Comparison of ENCODE assay signal across 9 cellular contexts in genomic region chr16:27304881-27305280, GRCh38.
"Had no signal": no experiment of that assay in that cellular context is flagged by ENCODE, and none has a peak within 500 bp of the region (broad histone marks: within the 10 kb centered on the region; RNA-seq: fewer than 3 reads in every experiment).

No MANE protein-coding gene starts in this region.

- H3K4me1 ChIP-seq: parathyroid adenoma had no signal

- H3K27me3 Mint-ChIP-seq: naive thymus-derived CD8-positive, alpha-beta T cell; stimulated activated memory B cell treated with anti-CD40 and anti-IgM and Interleukin-4, amounts not matched to agents 10 μg/mL and 1 μg/mL and 100 μg/mL, for 72 hours had no signal

- H3K4me3 Mint-ChIP-seq: activated naive CD4-positive, alpha-beta T cell treated with anti-CD3 and anti-CD28 coated beads, Interleukin-2, amount 10 ng/mL, durations not matched to agents 7 days and 5 days; naive thymus-derived CD8-positive, alpha-beta T cell; stimulated activated memory B cell treated with anti-CD40 and anti-IgM and Interleukin-4, amounts not matched to agents 10 μg/mL and 1 μg/mL and 100 μg/mL, for 72 hours had no signal

- H3K27me3 ChIP-seq: esophagus muscularis mucosa, transverse colon had no signal

- H3K36me3 ChIP-seq: esophagus muscularis mucosa, transverse colon had no signal

- ATAC-seq: naive thymus-derived CD8-positive, alpha-beta T cell; stimulated activated memory B cell treated with anti-CD40 and anti-IgM and Interleukin-4, amounts not matched to agents 10 μg/mL and 1 μg/mL and 100 μg/mL, for 72 hours had no signal

- H3K9me3 ChIP-seq: esophagus muscularis mucosa, mucosa of descending colon, transverse colon had no signal

- H3K27ac ChIP-seq: parathyroid adenoma, transverse colon had no signal

- H3K27ac Mint-ChIP-seq: activated naive CD4-positive, alpha-beta T cell treated with anti-CD3 and anti-CD28 coated beads, Interleukin-2, amount 10 ng/mL, durations not matched to agents 7 days and 5 days; stimulated activated memory B cell treated with anti-CD40 and anti-IgM and Interleukin-4, amounts not matched to agents 10 μg/mL and 1 μg/mL and 100 μg/mL, for 72 hours had no signal

- DNase-seq: activated naive CD4-positive, alpha-beta T cell treated with anti-CD3 and anti-CD28 coated beads, Interleukin-2, amount 10 ng/mL, durations not matched to agents 7 days and 5 days; mucosa of descending colon; naive thymus-derived CD8-positive, alpha-beta T cell; stimulated activated CD4-positive, alpha-beta T cell treated with anti-CD3 and anti-CD28 coated beads, Interleukin-2, amount 100 ng/mL, for 48 hours; substantia nigra; transverse colon had no signal

- H3K4me3 ChIP-seq: esophagus muscularis mucosa, mucosa of descending colon, transverse colon had no signal

- H3K36me3 Mint-ChIP-seq: naive thymus-derived CD8-positive, alpha-beta T cell; stimulated activated memory B cell treated with anti-CD40 and anti-IgM and Interleukin-4, amounts not matched to agents 10 μg/mL and 1 μg/mL and 100 μg/mL, for 72 hours had no signal
